22 cellular contexts compared by ENCODE assay signal in the genomic region with DNA sequence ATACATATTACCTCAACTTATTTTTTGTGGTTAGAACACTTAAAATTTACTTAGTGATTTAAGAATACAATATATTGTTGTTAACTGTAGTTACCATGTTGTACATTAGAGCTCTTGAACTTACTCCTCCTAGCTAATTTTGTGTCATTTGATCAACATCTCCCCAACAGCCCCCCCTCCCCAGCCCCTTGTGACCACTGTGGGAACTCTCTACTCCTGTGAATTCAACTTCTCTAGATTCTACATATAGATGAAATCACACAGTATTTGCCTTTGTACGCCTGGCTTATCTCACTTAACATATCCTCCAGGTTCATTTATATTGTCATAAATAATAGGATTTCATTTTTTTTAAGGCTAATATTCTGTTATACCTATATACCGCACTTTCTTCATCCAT.
DNase-seq lines count a peak whose midpoint lies in the region; ATAC-seq lines count a peak whose summit lies in the region.
"Had no signal": no experiment of that assay in that cellular context is flagged by ENCODE, and none has a peak within 500 bp of the region (broad histone marks: within the 10 kb centered on the region; RNA-seq: fewer than 3 reads in every experiment).

No MANE protein-coding gene starts in this region.

- peak overlapping the region; percentile 33; the same call in 1 of the 2 replicates for H3K4me2 ChIP-seq in BLaER1

- H3K36me3 ChIP-seq in BLaER1 (no peaks in the 10 kb centered on the region), SJCRH30 (no peaks in the 10 kb centered on the region)
- H3K36me3 ChIP-seq: adrenal gland, Peyer's patch, thoracic aorta had no signal

- no peak overlapping the region for H3K9ac ChIP-seq in BLaER1

- in situ Hi-C loops in KBM-7 (cut with MboI; ENCODE audit: low pct_unique_long_range_greater_than_20kb, low sequenced_read_pairs) = loop anchor here (25.0 kb wide), 1 partner anchor 307 kb away; no protein-coding TSS in a partner anchor

- no peak for DNase-seq in hypothalamus (lab: John Stamatoyannopoulos, UW)
- DNase-seq in KBM-7 = no peak
- no peak for DNase-seq in SJCRH30
- no peak for DNase-seq in SKM-1 (lab: John Stamatoyannopoulos, UW; ENCODE audit: unreplicated experiment)
- DNase-seq: 8988T; activated CD4-positive, CD25-positive, alpha-beta regulatory T cell treated with anti-CD3 and anti-CD28 coated beads, Interleukin-2, amount 50 U/mL, for 72 hours; activated T-cell treated with anti-CD3 and anti-CD28 coated beads, Interleukin-2, amount 50 U/mL, for 1 hour; adrenal gland; CD8-positive, alpha-beta T cell; cerebellar nuclear complex; GDM1; left cardiac atrium; NCI-H1105; NCI-H446 treated with DMSO at 0.1 percent for 48 hours; Peyer's patch; T-cell had no signal

- H3K4me1 ChIP-seq in BLaER1 = peaks cover 47% of the 10 kb centered on the region
- no peaks in the 10 kb centered on the region for H3K4me1 ChIP-seq in SJCRH30
- H3K4me1 ChIP-seq: adrenal gland had no signal

- H3K4me3 ChIP-seq in BLaER1 = no peak overlapping the region
- H3K4me3 ChIP-seq in SJCRH30 = no peak overlapping the region
- H3K4me3 ChIP-seq: adrenal gland, Peyer's patch, thoracic aorta had no signal

- ATAC-seq in GM19397 (IDR thresholded peaks at IDR 0.05; ENCODE audit: unreplicated experiment) = peak; percentile 29
- ATAC-seq in HG02623 (IDR thresholded peaks at IDR 0.05; ENCODE audit: unreplicated experiment) = peak; percentile 23
- peak; percentile 36 for ATAC-seq in HG03175 (IDR thresholded peaks at IDR 0.05; ENCODE audit: unreplicated experiment)
- ATAC-seq: CD8-positive, alpha-beta T cell; left cardiac atrium; T-cell had no signal

- peaks cover 87% of the 10 kb centered on the region for H4K20me1 ChIP-seq in BLaER1

- H3K27ac ChIP-seq in BLaER1 (no peak overlapping the region), SJCRH30 (no peak overlapping the region)
- H3K27ac ChIP-seq: adrenal gland, epithelial cell of prostate, Peyer's patch, thoracic aorta had no signal

- H3K9me3 ChIP-seq in BLaER1 = no peaks in the 10 kb centered on the region
- H3K9me3 ChIP-seq in SJCRH30 (replicated peaks) = no peaks in the 10 kb centered on the region
- H3K9me3 ChIP-seq: adrenal gland, Peyer's patch, thoracic aorta had no signal

- H3K27me3 ChIP-seq in BLaER1 = no peaks in the 10 kb centered on the region
- H3K27me3 ChIP-seq in SJCRH30 = no peaks in the 10 kb centered on the region
- H3K27me3 ChIP-seq: adrenal gland, Peyer's patch had no signal
